ENCODE assay signal across 9 cellular contexts in genomic region chr6:17132967-17133366, GRCh38. TPM values are rescaled to one million over a fixed set of nuclear protein-coding genes. Genes with fewer than 3 reads are reported as not detected.
"Had no signal": no experiment of that assay in that cellular context is flagged by ENCODE, and none has a peak within 500 bp of the region (broad histone marks: within the 10 kb centered on the region; RNA-seq: fewer than 3 reads in every experiment).

No MANE protein-coding gene starts in this region.

- H3K4me3 Mint-ChIP-seq: H9, IgD-negative memory B cell had no signal

- ATAC-seq: HepG2 had no signal

- H3K27ac ChIP-seq: HL-60 had no signal

- H3K4me1 Mint-ChIP-seq: IgD-negative memory B cell had no signal

- H3K27ac Mint-ChIP-seq: H9, IgD-negative memory B cell had no signal

- DNase-seq: GOT3, H9, HCEC 1CT, KBM-7 had no signal

RNA-seq across cellular contexts. Expression of gene STMND1, which starts 31.1 kb away (rescaled TPM):
- total RNA-seq: H4, H9, HepG2, HT1080 had no signal
- polyA plus RNA-seq: HepG2, IgD-negative memory B cell had no signal
